In genomic region chr15:59104912-59105732, GRCh38 we compare ENCODE assay signal across 1 cellular context.
A peak's percentile ranks its signal among the peaks of the same experiment; 100 is the strongest.
TF ChIP-seq lines count a peak whose summit lies in the region.

Gene CCNB2 (plus strand): TSS chr15:59105146. CDS start chr15:59105269, 123 bp downstream.

TF ChIP-seq in K562, 482 proteins besides CTCF, POLR2A, EP300 and RAD21 (continued from another document and continues in another):
- TF ChIP-seq ZNF318 (IDR thresholded peaks at IDR 0.05; ENCODE audit: borderline replicate concordance in 1 of 2, low read depth in 1 of 2), result no peak
- TF ChIP-seq GTF2B (IDR thresholded peaks at IDR 0.05; ENCODE audit: extremely low read depth, insufficient read length), result no peak
- no peak for TF ChIP-seq CREB3 (tag; conservative IDR thresholded peaks at IDR 0.05; ENCODE audit: low read depth)
- TF ChIP-seq E4F1 (CRISPR knock-in tag; IDR thresholded peaks at IDR 0.05; ENCODE audit: borderline replicate concordance), result no peak
- TF ChIP-seq ZKSCAN3 (CRISPR knock-in tag; IDR thresholded peaks at IDR 0.05), result no peak
- TF ChIP-seq GTF2E2 (tag; IDR thresholded peaks at IDR 0.05), result no peak; the same call in 1 of the 2 replicates
- TF ChIP-seq TBL1XR1 (IDR thresholded peaks at IDR 0.05; ENCODE audit: low read length in 2 of 2), result no peak; a peak in 1 of 4 replicates
- no peak for TF ChIP-seq ATF3 (IDR thresholded peaks at IDR 0.05)
- no peak for TF ChIP-seq ATF3 (CRISPR knock-in tag; conservative IDR thresholded peaks at IDR 0.05)
- no peak for TF ChIP-seq POLR2AphosphoS2 (IDR thresholded peaks at IDR 0.05; ENCODE audit: low read length)
- TF ChIP-seq HCFC1 (IDR thresholded peaks at IDR 0.05; ENCODE audit: low read depth, low read length), result no peak
- TF ChIP-seq E2F1 (CRISPR knock-in tag; IDR thresholded peaks at IDR 0.05), result peak; percentile 84
- TF ChIP-seq REST (CRISPR knock-in tag; IDR thresholded peaks at IDR 0.05; ENCODE audit: low read depth), result peak; percentile 59; the same call in 1 of the 2 replicates
- peak; percentile 94 for TF ChIP-seq ZNF384 (IDR thresholded peaks at IDR 0.05; ENCODE audit: low read depth, low read length)
- TF ChIP-seq BCL6 (CRISPR knock-in tag; IDR thresholded peaks at IDR 0.05), result no peak
- TF ChIP-seq CCNT2 (IDR thresholded peaks at IDR 0.05; ENCODE audit: borderline replicate concordance, extremely low read depth, insufficient read length, low read depth, low read length), result no peak
- peak; percentile 53; the same call in 1 of the 2 replicates for TF ChIP-seq FOXK1 (CRISPR knock-in tag; IDR thresholded peaks at IDR 0.05; ENCODE audit: borderline replicate concordance)
- no peak for TF ChIP-seq HDGF (IDR thresholded peaks at IDR 0.05)
- TF ChIP-seq MTA1 (IDR thresholded peaks at IDR 0.05; ENCODE audit: borderline replicate concordance), result no peak
- no peak for TF ChIP-seq DPF2 (IDR thresholded peaks at IDR 0.05)
- no peak for TF ChIP-seq ZNF75A (CRISPR knock-in tag; IDR thresholded peaks at IDR 0.05)
- no peak for TF ChIP-seq WHSC1 (IDR thresholded peaks at IDR 0.05; ENCODE audit: low read length)
- peak; percentile 89 for TF ChIP-seq TBP (optimal IDR thresholded peaks at IDR 0.05; ENCODE audit: low read depth, low read length)
- TF ChIP-seq ILK (tag; IDR thresholded peaks at IDR 0.05; ENCODE audit: borderline replicate concordance, low read depth), result no peak
- TF ChIP-seq FOXJ3 (CRISPR knock-in tag; IDR thresholded peaks at IDR 0.05), result no peak
- TF ChIP-seq ZC3H4 (CRISPR knock-in tag; IDR thresholded peaks at IDR 0.05; ENCODE audit: borderline replicate concordance), result peak; percentile 92
- TF ChIP-seq MECOM (CRISPR knock-in tag; IDR thresholded peaks at IDR 0.05), result no peak
- peak; percentile 86 for TF ChIP-seq POLR2B (IDR thresholded peaks at IDR 0.05; ENCODE audit: low read depth, partially characterized antibody)
- TF ChIP-seq CBX8 (IDR thresholded peaks at IDR 0.05; ENCODE audit: borderline replicate concordance, extremely low read depth, low read depth, low read length, poor library complexity, severe bottlenecking), result no peak
- no peak for TF ChIP-seq ADNP (tag; IDR thresholded peaks at IDR 0.05)
- peak in 2 of 3 experiments; percentile 5 to 86 for TF ChIP-seq YY1 (IDR thresholded peaks at IDR 0.05; ENCODE audit: borderline replicate concordance in 1 of 3, control insufficient read depth in 1 of 3, extremely low read depth in 1 of 3, insufficient read depth in 3 of 3, insufficient read length in 1 of 3, insufficient replicate concordance in 2 of 3, low read depth in 1 of 3, low read length in 2 of 3)
- no peak for TF ChIP-seq ZZZ3 (IDR thresholded peaks at IDR 0.05)
- TF ChIP-seq NFIC (IDR thresholded peaks at IDR 0.05), result peak; percentile 65
- TF ChIP-seq MYC (IDR thresholded peaks at IDR 0.05; ENCODE audit: low read depth, low read length), result 0 out of 2 replicates have a peak, but pooled peaks have one; percentile 23
- peak; percentile 52; the same call in 1 of the 2 replicates for TF ChIP-seq MYC (CRISPR knock-in tag; IDR thresholded peaks at IDR 0.05; ENCODE audit: borderline replicate concordance, low read depth)
- no peak for TF ChIP-seq GTF2F1 (IDR thresholded peaks at IDR 0.05; ENCODE audit: low read depth, low read length)
- TF ChIP-seq ZNF143 (CRISPR knock-in tag; IDR thresholded peaks at IDR 0.05), result no peak
- TF ChIP-seq NCOA2 (IDR thresholded peaks at IDR 0.05; ENCODE audit: partially characterized antibody in 2 of 2), result no peak
- no peak for TF ChIP-seq ZSCAN29 (IDR thresholded peaks at IDR 0.05)
- peak; percentile 85 to 86 for TF ChIP-seq NRF1 (conservative IDR thresholded peaks at IDR 0.05 in 1 of 2, IDR thresholded peaks at IDR 0.05 in 1 of 2)
- no peak for TF ChIP-seq TEAD2 (tag; IDR thresholded peaks at IDR 0.05)
- TF ChIP-seq ELF4 (CRISPR knock-in tag; IDR thresholded peaks at IDR 0.05), result no peak
- TF ChIP-seq GABPB1 (CRISPR knock-in tag; IDR thresholded peaks at IDR 0.05), result peak; percentile 82
- TF ChIP-seq EHMT2 (IDR thresholded peaks at IDR 0.05), result no peak
- no peak for TF ChIP-seq ZSCAN32 (CRISPR knock-in tag; IDR thresholded peaks at IDR 0.05)
- no peak for TF ChIP-seq ZNF699 (CRISPR knock-in tag; IDR thresholded peaks at IDR 0.05; ENCODE audit: insufficient replicate concordance)
